22 cellular contexts compared by ENCODE assay signal in the genomic region with DNA sequence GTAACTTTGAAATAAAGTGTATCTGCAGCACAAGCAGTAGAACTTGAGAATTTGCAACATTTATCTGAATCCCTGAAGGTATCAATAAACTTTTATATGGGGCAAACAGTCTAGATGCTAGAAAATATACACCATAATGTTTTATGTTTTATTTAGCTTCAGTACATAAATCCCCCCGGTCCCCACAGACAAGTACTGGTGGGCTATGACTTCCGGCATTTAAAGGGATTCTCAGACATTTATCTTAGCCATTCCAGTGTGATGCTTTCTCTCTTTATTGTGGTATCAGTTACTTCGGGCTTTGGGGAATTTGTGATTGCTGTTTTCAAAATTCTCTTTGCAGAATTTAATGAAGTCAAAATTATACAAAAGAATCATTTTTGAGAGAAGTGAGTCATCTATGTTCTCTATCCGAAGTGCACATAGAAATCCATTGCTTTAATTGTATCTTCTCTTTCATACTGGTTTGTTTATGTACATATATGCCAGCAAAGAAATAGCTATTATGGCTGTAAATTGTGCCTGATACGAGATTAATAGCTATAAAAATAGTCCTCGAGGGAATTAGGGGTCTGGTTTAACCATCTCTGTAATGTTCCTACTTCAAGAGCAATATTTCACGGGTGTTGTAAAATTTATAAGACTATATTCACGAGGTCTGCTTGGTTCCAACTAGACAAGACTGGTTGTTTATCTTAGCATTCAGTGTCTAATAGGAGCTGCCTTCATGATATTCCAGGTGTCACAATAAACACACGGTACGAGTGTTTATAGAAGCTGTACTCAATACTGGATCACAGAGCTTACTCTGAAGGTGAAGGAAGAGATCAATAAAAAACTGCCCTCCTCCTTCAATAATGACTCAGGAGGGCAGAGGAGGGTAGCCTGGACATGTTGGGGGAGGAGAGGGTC.
A peak's percentile ranks its signal among the peaks of the same experiment; 100 is the strongest.
DNase-seq lines count a peak whose midpoint lies in the region; ATAC-seq and FAIRE-seq lines count a peak whose summit lies in the region.
"Had no signal": no experiment of that assay in that cellular context is flagged by ENCODE, and none has a peak within 500 bp of the region (broad histone marks: within the 10 kb centered on the region; RNA-seq: fewer than 3 reads in every experiment).

No MANE protein-coding gene starts in this region.

- no peak overlapping the region for H3K27ac ChIP-seq in small intestine (ENCODE audit: low read depth in 1 of 2, low read length in 1 of 2)
- H3K27ac ChIP-seq: SJCRH30 had no signal

- H3K27me3 ChIP-seq in small intestine (ENCODE audit: control insufficient read depth in 2 of 2, insufficient read depth in 2 of 2, low read length in 2 of 2) = peaks cover 0 to 4% of the 10 kb centered on the region in 2 donors

- 41 to 55% (median 47%) methylated on average over 10 of the region's 10 CpGs for WGBS in small intestine, 3 donors

- no peaks in the 10 kb centered on the region for H3K4me1 ChIP-seq in small intestine (ENCODE audit: control insufficient read depth in 2 of 2, insufficient read depth in 1 of 2, low read depth in 1 of 2, low read length in 1 of 2)
- H3K4me1 ChIP-seq: SJCRH30 had no signal

- H3K36me3 ChIP-seq in small intestine (ENCODE audit: control insufficient read depth in 2 of 2, insufficient read depth in 2 of 2, low read length in 2 of 2) = no peaks in the 10 kb centered on the region
- H3K36me3 ChIP-seq: SJCRH30 had no signal

- no peaks in the 10 kb centered on the region for H3K9me3 ChIP-seq in small intestine (ENCODE audit: control insufficient read depth, low read depth)
- H3K9me3 ChIP-seq: SJCRH30 had no signal

- no peak overlapping the region for H3K4me3 ChIP-seq in small intestine (ENCODE audit: low read depth in 1 of 2, low read length in 2 of 2)
- H3K4me3 ChIP-seq: SJCRH30 had no signal

- DNase-seq in NCI-H1105 treated with DMSO at 0.1 percent for 48 hours (lab: John Stamatoyannopoulos, UW) (peak; percentile 37), NCI-H1105 (lab: John Stamatoyannopoulos, UW) (no peak), DMS153 (lab: John Stamatoyannopoulos, UW) (peak; percentile 61), NCI-H1417 treated with DMSO at 0.1 percent for 48 hours (lab: John Stamatoyannopoulos, UW) (peak; percentile 26), NCI-H774 (lab: John Stamatoyannopoulos, UW) (peak; percentile 15), SW 1271 (lab: John Stamatoyannopoulos, UW) (no peak), small intestine (no peak)
- DNase-seq: AML-193; C1 segment of cervical spinal cord; Calu3; CD8-positive, alpha-beta T cell; H9; MV-4-11; NCI-H1694; NCI-H2081; NCI-H526 treated with DMSO at 0.1 percent for 48 hours; OCI-M1; SJCRH30; T-helper 1 cell had no signal

- no peak for FAIRE-seq in small intestine (lab: Jason Lieb, UNC)
- FAIRE-seq: GM12891, RCC 7860 had no signal

- ATAC-seq in HG02610 (IDR thresholded peaks at IDR 0.05; ENCODE audit: unreplicated experiment) = no peak
- ATAC-seq: CD8-positive, alpha-beta T cell had no signal

Comparison
In these comparisons a context has a peak if more than half of its experiments do, and no peak if none do; other contexts are left out.
1. DNase-seq: peak in NCI-H1105 treated with DMSO at 0.1 percent for 48 hours (single experiment), DMS153 (single experiment), NCI-H1417 treated with DMSO at 0.1 percent for 48 hours (single experiment) and NCI-H774 (single experiment); none in NCI-H1105 (single experiment), SW 1271 (0 of 2) and small intestine (single experiment).